ENCODE assay signal across 14 cellular contexts in genomic region chr15:64643685-64644084, GRCh38.
DNase-seq lines count a peak whose midpoint lies in the region; ATAC-seq, FAIRE-seq and TF ChIP-seq lines count a peak whose summit lies in the region.
"Had no signal": no experiment of that assay in that cellular context is flagged by ENCODE, and none has a peak within 500 bp of the region (broad histone marks: within the 10 kb centered on the region; RNA-seq: fewer than 3 reads in every experiment).

No MANE protein-coding gene starts in this region.

- H3K4me3 ChIP-seq in Caco-2 (ENCODE audit: low read depth, low read length), result no peak overlapping the region
- no peak overlapping the region for H3K4me3 ChIP-seq in K562
- H3K4me3 ChIP-seq in mucosa of rectum (ENCODE audit: low read length in 2 of 2), result peak overlapping the region in 1 of 2 donors; percentile 59
- H3K4me3 ChIP-seq: BLaER1 had no signal

- no peak overlapping the region for H3K4me2 ChIP-seq in K562 (ENCODE audit: insufficient read depth, low read length)
- H3K4me2 ChIP-seq: BLaER1 had no signal

- H3K27me3 Mint-ChIP-seq in Caco-2 (ENCODE audit: insufficient read depth, unreplicated experiment), result no peaks in the 10 kb centered on the region
- H3K27me3 Mint-ChIP-seq in type B pancreatic cell, result no peaks in the 10 kb centered on the region

- H3K4me3 Mint-ChIP-seq in Caco-2 (ENCODE audit: unreplicated experiment) (no peak overlapping the region), type B pancreatic cell (no peak overlapping the region)
- H3K4me3 Mint-ChIP-seq: H9 had no signal

- H3K27ac ChIP-seq in K562 (ENCODE audit: extremely low read depth, low read depth, low read length) (no peak overlapping the region), mucosa of rectum (ENCODE audit: low read depth in 2 of 2, low read length in 2 of 2) (peak overlapping the region; percentile 25 to 38)
- H3K27ac ChIP-seq: BLaER1 had no signal

- peak overlapping the region; percentile 65 for H3K27ac Mint-ChIP-seq in Caco-2 (ENCODE audit: unreplicated experiment)
- peak overlapping the region; percentile 59 for H3K27ac Mint-ChIP-seq in type B pancreatic cell

- DNase-seq in Caco-2 (no peak), K562 (ENCODE audit: extremely low read depth in 1 of 4, low spot score in 3 of 4) (no peak), type B pancreatic cell (ENCODE audit: extremely low spot score, unreplicated experiment) (no peak), DMS 273 treated with DMSO at 0.1 percent for 48 hours (lab: John Stamatoyannopoulos, UW) (no peak), anterior cingulate cortex (lab: John Stamatoyannopoulos, UW) (no peak), 8988T (no peak)
- DNase-seq: DND-41, GDM1, GOT3, H9 had no signal

- H3K4me1 ChIP-seq in Caco-2 (peaks cover 54% of the 10 kb centered on the region), K562 (replicated peaks in 1 of 2; ENCODE audit: control insufficient read depth in 2 of 2, insufficient read depth in 2 of 2, low read length in 2 of 2) (peaks cover 0 to 5% of the 10 kb centered on the region in 2 experiments; a peak in 1 of 5 replicates), mucosa of rectum (ENCODE audit: control insufficient read depth in 2 of 2, insufficient read depth in 2 of 2, low read length in 2 of 2) (peaks cover 31 to 35% of the 10 kb centered on the region in 2 donors)

- peaks cover 21% of the 10 kb centered on the region; the same call in 2 of the 3 replicates for H3K79me2 ChIP-seq in K562 (ENCODE audit: control insufficient read depth, insufficient read depth, low read length)

- no peak for TF ChIP-seq CTCF in Caco-2 (IDR thresholded peaks at IDR 0.05; ENCODE audit: insufficient read depth in 1 of 2, low read depth in 1 of 2, low read length in 1 of 2, severe bottlenecking in 1 of 2, unreplicated experiment in 1 of 2)
- TF ChIP-seq CTCF in K562 (IDR thresholded peaks at IDR 0.05 in 2 of 3, conservative IDR thresholded peaks at IDR 0.05 in 1 of 3; ENCODE audit: insufficient read depth in 2 of 3, low read depth in 1 of 3, low read length in 3 of 3), result no peak
- no peak for TF ChIP-seq CTCF in type B pancreatic cell (conservative IDR thresholded peaks at IDR 0.05)

- H3K9me1 ChIP-seq in K562 (ENCODE audit: control insufficient read depth, insufficient read depth, low read length), result no peaks in the 10 kb centered on the region

- BruUV-seq in Caco-2 (replicated peaks; lab: Mats Ljungman, UMichigan) (no TSS peak), K562 (replicated peaks; lab: Mats Ljungman, UMichigan) (no TSS peak)

- no peaks in the 10 kb centered on the region for H3K27me3 ChIP-seq in Caco-2 (replicated peaks; ENCODE audit: control insufficient read depth, insufficient read depth, low read length)
- H3K27me3 ChIP-seq in K562 (ENCODE audit: control insufficient read depth in 2 of 2, insufficient read depth in 2 of 2, low read length in 2 of 2), result no peaks in the 10 kb centered on the region
- no peaks in the 10 kb centered on the region for H3K27me3 ChIP-seq in mucosa of rectum (ENCODE audit: control insufficient read depth in 2 of 2, insufficient read depth in 2 of 2, low read length in 2 of 2)
- H3K27me3 ChIP-seq: BLaER1 had no signal

- H2AFZ ChIP-seq in K562 (ENCODE audit: low read depth, low read length), result no peak overlapping the region

- H3K4me1 Mint-ChIP-seq in Caco-2 (ENCODE audit: low read depth, unreplicated experiment), result peaks cover 40% of the 10 kb centered on the region
- peaks cover 23% of the 10 kb centered on the region for H3K4me1 Mint-ChIP-seq in type B pancreatic cell (ENCODE audit: unreplicated experiment)

- FAIRE-seq in K562 (lab: Jason Lieb, UNC), result no peak
- FAIRE-seq: D721Med, GM12892 had no signal

- no peak for TF ChIP-seq RAD21 in K562 (CRISPR knock-in tag; conservative IDR thresholded peaks at IDR 0.05 in 1 of 2, IDR thresholded peaks at IDR 0.05 in 1 of 2)

- in situ Hi-C loops in K562 (cut with MboI), result no loop called here

- POLR2A ChIA-PET in Caco-2 (lab: Charles Lee) (no interaction called here), K562 (lab: Yijun Ruan, JAX) (interaction anchor here (3.1 kb wide), 1 partner anchor 9 kb away, joined by 14 read pairs; no protein-coding TSS in a partner anchor)

- TF ChIP-seq POLR2A in K562 (conservative IDR thresholded peaks at IDR 0.05), result no peak

- ATAC-seq in K562, result no peak

- 100% methylated on average over 1 of the region's 1 CpG for WGBS in K562 (ENCODE audit: insufficient coverage, low coverage, missing lambda C conversion rate)

- intact Hi-C loops in Caco-2 (cut with micrococcal nuclease; ENCODE audit: unreplicated experiment) (loop anchor here (1.0 to 5.0 kb wide), 2 partner anchors 8 to 186 kb away; no protein-coding TSS in a partner anchor), K562 (cut with micrococcal nuclease) (no loop called here)

- H3K9me3 Mint-ChIP-seq in Caco-2 (ENCODE audit: unreplicated experiment), result no peaks in the 10 kb centered on the region
- no peaks in the 10 kb centered on the region for H3K9me3 Mint-ChIP-seq in type B pancreatic cell
- H3K9me3 Mint-ChIP-seq: H9 had no signal

- CTCF ChIA-PET in Caco-2 (lab: Charles Lee) (no interaction called here), K562 (lab: Yijun Ruan, JAX; ENCODE audit: low intra/inter-chr PET ratio) (no interaction called here)

- H3K9ac ChIP-seq in K562 (ENCODE audit: insufficient read depth in 1 of 2, low read depth in 2 of 2, low read length in 2 of 2) (no peak overlapping the region), mucosa of rectum (ENCODE audit: low read depth in 1 of 2, low read length in 2 of 2) (no peak overlapping the region)
- H3K9ac ChIP-seq: BLaER1 had no signal

- H4K20me1 ChIP-seq in K562 (replicated peaks; ENCODE audit: control insufficient read depth, insufficient read depth, low read length), result no peaks in the 10 kb centered on the region

- no peak for TF ChIP-seq EP300 in K562 (IDR thresholded peaks at IDR 0.05; ENCODE audit: low read length)

- H3K36me3 ChIP-seq in Caco-2 (ENCODE audit: control insufficient read depth, insufficient read depth, low read length) (no peaks in the 10 kb centered on the region), K562 (ENCODE audit: control insufficient read depth, insufficient read depth, low read length) (no peaks in the 10 kb centered on the region), mucosa of rectum (ENCODE audit: control insufficient read depth in 2 of 2, insufficient read depth in 2 of 2, low read length in 2 of 2) (no peaks in the 10 kb centered on the region)

- H3K36me3 Mint-ChIP-seq in Caco-2 (ENCODE audit: insufficient read depth, unreplicated experiment) (peaks cover 5% of the 10 kb centered on the region), type B pancreatic cell (peaks cover 16% of the 10 kb centered on the region)

- no peaks in the 10 kb centered on the region for H3K9me3 ChIP-seq in Caco-2
- H3K9me3 ChIP-seq in K562 (replicated peaks; ENCODE audit: control insufficient read depth, insufficient read depth, low read depth, low read length), result no peaks in the 10 kb centered on the region
- H3K9me3 ChIP-seq in mucosa of rectum (ENCODE audit: control insufficient read depth in 2 of 2, low read length in 2 of 2), result no peaks in the 10 kb centered on the region

TF ChIP-seq in K562, 482 proteins besides CTCF, POLR2A, EP300 and RAD21:
- peak; percentile 80 for TF ChIP-seq ZNF121 (CRISPR knock-in tag; conservative IDR thresholded peaks at IDR 0.05)
- no peak for TF ChIP-seq ZFP91 (CRISPR knock-in tag; IDR thresholded peaks at IDR 0.05)
- TF ChIP-seq SIN3A (IDR thresholded peaks at IDR 0.05; ENCODE audit: borderline replicate concordance in 2 of 2, control insufficient read depth in 1 of 2, low read depth in 2 of 2, low read length in 2 of 2), result no peak
- TF ChIP-seq ARHGAP35 (IDR thresholded peaks at IDR 0.05; ENCODE audit: partially characterized antibody), result no peak
- no peak for TF ChIP-seq KDM2B (CRISPR knock-in tag; IDR thresholded peaks at IDR 0.05)
- TF ChIP-seq BCOR (IDR thresholded peaks at IDR 0.05), result no peak
